Comparison of ENCODE assay signal across 8 cellular contexts in the genomic region with DNA sequence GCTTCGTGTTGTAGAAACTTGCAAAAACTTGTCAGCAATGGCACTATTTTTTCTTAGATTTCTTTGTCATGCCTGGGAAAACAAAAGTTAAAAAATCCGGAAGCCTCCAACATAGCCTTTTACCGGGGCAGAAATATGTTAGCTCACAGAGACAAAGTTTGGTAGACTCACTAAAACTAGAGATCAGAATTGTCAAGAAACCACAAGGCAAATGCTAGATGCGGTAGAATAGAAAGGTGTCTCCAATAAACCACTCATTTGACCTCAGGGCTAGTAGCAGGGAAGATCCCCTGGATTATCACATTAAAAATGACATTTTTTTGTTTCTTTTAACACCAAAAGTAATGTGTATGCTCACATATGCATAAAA. TPM values are rescaled to one million over a fixed set of nuclear protein-coding genes. Genes with fewer than 3 reads are reported as not detected.
DNase-seq lines count a peak whose midpoint lies in the region; ATAC-seq, FAIRE-seq and TF ChIP-seq lines count a peak whose summit lies in the region.

No MANE protein-coding gene starts in this region.

- no peaks in the 10 kb centered on the region for H3K9me2 ChIP-seq in OCI-LY1 (ENCODE audit: low read depth, low read length)

- no peak overlapping the region for H3K27ac ChIP-seq in OCI-LY1 (ENCODE audit: low read depth, low read length, poor library complexity, severe bottlenecking)
- H3K27ac ChIP-seq in pancreas, result peak overlapping the region; percentile 25 to 79 (median 56)

- H3K36me3 ChIP-seq in OCI-LY1 (ENCODE audit: insufficient read depth, low read length), result no peaks in the 10 kb centered on the region; the same call in 1 of the 2 replicates
- peaks cover 0 to 3% (median 0%) of the 10 kb centered on the region in 3 donors for H3K36me3 ChIP-seq in pancreas

- TF ChIP-seq CTCF in GM12864 (IDR thresholded peaks at IDR 0.05; ENCODE audit: low read depth, low read length, missing control alignments) (no peak), OCI-LY1 (IDR thresholded peaks at IDR 0.05; ENCODE audit: low read length) (no peak), epithelial cell of esophagus (IDR thresholded peaks at IDR 0.05; ENCODE audit: insufficient read depth, low read depth, low read length, missing control alignments) (no peak), pancreas (IDR thresholded peaks at IDR 0.05) (no peak)

- H4K20me1 ChIP-seq in OCI-LY1 (ENCODE audit: insufficient read depth, low read length), result no peaks in the 10 kb centered on the region

- H3K79me2 ChIP-seq in OCI-LY1 (ENCODE audit: insufficient read depth, low read length), result no peaks in the 10 kb centered on the region

- H3K27me3 ChIP-seq in OCI-LY1 (ENCODE audit: insufficient read depth, low read length) (peaks cover under 1% of the 10 kb centered on the region; the same call in 1 of the 2 replicates), pancreas (no peaks in the 10 kb centered on the region)

- intact Hi-C loops in pancreas (cut with DNase I), result no loop called here

- H3K4me1 ChIP-seq in OCI-LY1 (ENCODE audit: insufficient read depth, low read length, severe bottlenecking) (peaks cover 13% of the 10 kb centered on the region), pancreas (peaks cover 0 to 11% (median 4%) of the 10 kb centered on the region in 3 donors)

- no peaks in the 10 kb centered on the region for H3F3A ChIP-seq in OCI-LY1 (ENCODE audit: insufficient read depth, low read length)

- peak overlapping the region; percentile 49; the same call in 1 of the 2 replicates for H3K4me2 ChIP-seq in OCI-LY1 (ENCODE audit: low read length)

- no peak overlapping the region for H3K9ac ChIP-seq in OCI-LY1 (ENCODE audit: low read length)

- H2AFZ ChIP-seq in OCI-LY1 (ENCODE audit: low read length), result no peak overlapping the region

- H3K4me3 ChIP-seq in GM12864 (ENCODE audit: low read depth, low read length) (peak overlapping the region; percentile 60), OCI-LY1 (ENCODE audit: low read depth, low read length, poor library complexity, severe bottlenecking) (peak overlapping the region; percentile 39), epithelial cell of esophagus (ENCODE audit: low read length) (peak overlapping the region; percentile 70), pancreas (peak overlapping the region; percentile 7 to 56 (median 30))

- DNase-seq in GM12864 (ENCODE audit: low read depth) (no peak), epithelial cell of esophagus (ENCODE audit: low read depth) (no peak), pancreas (no peak), NCI-H128 (lab: John Stamatoyannopoulos, UW; ENCODE audit: unreplicated experiment) (no peak), NK-92 (lab: John Stamatoyannopoulos, UW; ENCODE audit: unreplicated experiment) (no peak)

- FAIRE-seq in pancreas (lab: Jason Lieb, UNC), result no peak

- ATAC-seq in pancreas (peak; percentile 15 to 31 (median 24)), HG02623 (IDR thresholded peaks at IDR 0.05; ENCODE audit: unreplicated experiment) (no peak), HG03095 (IDR thresholded peaks at IDR 0.05; ENCODE audit: unreplicated experiment) (no peak)

- H3K9me3 ChIP-seq in OCI-LY1 (ENCODE audit: low read length) (peaks cover 9% of the 10 kb centered on the region), pancreas (no peaks in the 10 kb centered on the region)

- WGBS in pancreas, 2 donors, result 3 to 8% methylated on average over 4 of the region's 4 CpGs

RNA-seq across cellular contexts. Expression of a gene that starts 0.4 kb away (rescaled TPM):
- 10 to 100 TPM in 1 of 6 donors, 1 to 10 TPM in 5; 3.0 to 11.7 (median 5.6) TPM for total RNA-seq in pancreas
- 1 to 10 TPM; 3.4 to 4.6 TPM for polyA plus RNA-seq in pancreas

Comparison
In these comparisons a context has a peak if more than half of its experiments do, and no peak if none do; other contexts are left out.
1. ATAC-seq: peak in pancreas (4 of 4); none in HG02623 (single experiment) and HG03095 (single experiment).
2. Peak in every context shown above with its lines, with median percentiles within 50 percentile points of each other: H3K4me3 ChIP-seq.